In the genomic region with DNA sequence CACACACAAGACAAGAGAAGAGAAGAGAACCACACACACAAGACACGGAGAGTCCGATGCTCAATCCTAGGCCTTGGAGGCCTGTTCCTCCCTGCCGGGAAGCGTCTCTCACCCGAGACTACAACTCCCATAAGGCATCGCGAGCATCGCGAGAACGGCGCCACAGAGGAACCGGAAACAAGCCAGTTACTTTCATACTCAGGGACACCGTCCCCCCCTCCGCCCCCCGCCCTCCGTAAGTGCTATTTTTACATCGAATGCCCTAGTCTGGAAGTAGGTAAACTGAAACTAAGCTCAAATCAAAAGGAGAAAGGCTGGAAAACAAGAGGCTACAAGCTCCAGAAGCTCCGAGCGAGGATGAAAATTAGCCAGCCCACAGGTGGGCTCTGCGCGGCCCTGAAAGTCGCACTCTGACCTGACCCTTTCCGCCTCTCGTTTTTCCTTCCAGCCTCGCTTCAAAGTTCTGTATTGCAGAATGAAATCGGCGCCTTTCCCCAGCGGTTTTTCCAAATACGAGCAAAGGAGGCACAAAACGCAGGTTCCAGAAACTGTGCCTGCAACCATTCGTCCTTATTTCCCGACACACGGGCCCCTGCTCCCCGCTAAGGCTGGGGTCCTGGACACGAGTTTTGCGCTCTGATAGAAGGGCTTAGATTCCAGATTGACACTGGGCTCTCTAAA, we compare ENCODE assay signal across 8 cellular contexts. TPM values are rescaled to one million over a fixed set of nuclear protein-coding genes. Genes with fewer than 3 reads are reported as not detected.
DNase-seq lines count a peak whose midpoint lies in the region; ATAC-seq and TF ChIP-seq lines count a peak whose summit lies in the region.

No MANE protein-coding gene starts in this region.

- H3K27ac Mint-ChIP-seq in WTC11, result peak overlapping the region; percentile 94

- H3K27me3 Mint-ChIP-seq in WTC11 (ENCODE audit: low read depth), result no peaks in the 10 kb centered on the region; the same call in 1 of the 2 replicates

- peak; percentile 94 for ATAC-seq in GM18909 (IDR thresholded peaks at IDR 0.05; ENCODE audit: poor library complexity, unreplicated experiment)
- ATAC-seq in HG03159 (IDR thresholded peaks at IDR 0.05; ENCODE audit: unreplicated experiment), result peak; percentile 92
- peak; percentile 99 for ATAC-seq in WTC11

- peak overlapping the region; percentile 45 to 91 (median 58) for H3K4me3 ChIP-seq in spleen

- peak in 1 of 3 donors; percentile 23 for TF ChIP-seq POLR2A in spleen (IDR thresholded peaks at IDR 0.05)

- peak overlapping the region; percentile 95 for H3K4me3 Mint-ChIP-seq in WTC11

- no peaks in the 10 kb centered on the region for H3K36me3 ChIP-seq in spleen

- peak; percentile 94 for DNase-seq in AG08395 (ENCODE audit: low spot score)
- DNase-seq in NCI-H2227 (lab: John Stamatoyannopoulos, UW; ENCODE audit: unreplicated experiment), result peak; percentile 93
- peak; percentile 96 for DNase-seq in WTC11 (ENCODE audit: low spot score)
- DNase-seq in caudate nucleus (lab: John Stamatoyannopoulos, UW), result peak in 60 of 61 donors; percentile 71 to 98 (median 90)
- peak; percentile 95 for DNase-seq in iris pigment epithelial cell (ENCODE audit: low read depth)
- peak; percentile 98 for DNase-seq in spleen

- H3K27ac ChIP-seq in caudate nucleus (ENCODE audit: low read depth, low read length), result peak overlapping the region; percentile 92
- H3K27ac ChIP-seq in spleen, result peak overlapping the region; percentile 87 to 94 (median 90)

- POLR2A ChIA-PET in WTC11 (lab: Charles Lee), result interaction anchor here (0.6 to 0.7 kb wide), 2 partner anchors 13 to 38 kb away, joined by 4 to 6 read pairs; no protein-coding TSS in a partner anchor

- H3K4me1 Mint-ChIP-seq in WTC11, result peaks cover 2% of the 10 kb centered on the region; the same call in 1 of the 2 replicates

- H3K9me3 Mint-ChIP-seq in WTC11, result no peaks in the 10 kb centered on the region

- WGBS in spleen, 5 donors, result 0 to 2% (median 1%) methylated on average over 35 to 36 of the region's 36 CpGs

- no peaks in the 10 kb centered on the region for H3K27me3 ChIP-seq in spleen (replicated peaks in 1 of 7)

- peaks cover 4 to 11% (median 10%) of the 10 kb centered on the region in 6 donors for H3K4me1 ChIP-seq in spleen

- intact Hi-C loops in spleen (cut with DNase I; ENCODE audit: low total_unique reads), result loop anchor here (10.0 kb wide), 2 partner anchors 355 to 455 kb away; no protein-coding TSS in a partner anchor

- H3K36me3 Mint-ChIP-seq in WTC11, result no peaks in the 10 kb centered on the region

- no peak for TF ChIP-seq CTCF in WTC11 (IDR thresholded peaks at IDR 0.05)
- peak in 7 of 11 experiments; percentile 10 to 45 (median 12) for TF ChIP-seq CTCF in spleen (IDR thresholded peaks at IDR 0.05 in 8 of 11, conservative IDR thresholded peaks at IDR 0.05 in 3 of 11)

- H3K9me3 ChIP-seq in spleen, result no peaks in the 10 kb centered on the region

- CTCF ChIA-PET in WTC11 (lab: Charles Lee), result interaction anchor here (1.9 kb wide), 1 partner anchor 61 kb away, joined by 10 read pairs; no protein-coding TSS in a partner anchor

TF ChIP-seq in WTC11, 78 proteins besides CTCF, POLR2A, EP300 and RAD21:
- 0 out of 2 replicates have a peak, but pooled peaks have one; percentile 29 for TF ChIP-seq FOXP1 (CRISPR knock-in tag; IDR thresholded peaks at IDR 0.05; ENCODE audit: borderline replicate concordance)
- TF ChIP-seq JUN (CRISPR knock-in tag; IDR thresholded peaks at IDR 0.05), result no peak
- no peak for TF ChIP-seq ZNF416 (CRISPR knock-in tag; IDR thresholded peaks at IDR 0.05)
- peak; percentile 84 for TF ChIP-seq FOXK1 (CRISPR knock-in tag; IDR thresholded peaks at IDR 0.05)
- 0 out of 2 replicates have a peak, but pooled peaks have one; percentile 64 for TF ChIP-seq GABPB1 (CRISPR knock-in tag; IDR thresholded peaks at IDR 0.05)
- TF ChIP-seq ETV6 (CRISPR knock-in tag; IDR thresholded peaks at IDR 0.05), result 0 out of 2 replicates have a peak, but pooled peaks have one; percentile 33
- TF ChIP-seq SMAD3 (CRISPR knock-in tag; IDR thresholded peaks at IDR 0.05; ENCODE audit: borderline replicate concordance), result no peak
- TF ChIP-seq MXD4 (CRISPR knock-in tag; IDR thresholded peaks at IDR 0.05; ENCODE audit: borderline replicate concordance), result no peak
- TF ChIP-seq, protein P1, sequence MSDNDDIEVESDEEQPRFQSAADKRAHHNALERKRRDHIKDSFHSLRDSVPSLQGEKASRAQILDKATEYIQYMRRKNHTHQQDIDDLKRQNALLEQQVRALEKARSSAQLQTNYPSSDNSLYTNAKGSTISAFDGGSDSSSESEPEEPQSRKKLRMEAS (CRISPR knock-in tag; IDR thresholded peaks at IDR 0.05), result no peak
- no peak for TF ChIP-seq PRRX2 (CRISPR knock-in tag; IDR thresholded peaks at IDR 0.05)
- no peak for TF ChIP-seq TP53 (CRISPR knock-in tag; IDR thresholded peaks at IDR 0.05)
- 0 out of 2 replicates have a peak, but pooled peaks have one; percentile 36 for TF ChIP-seq SP1 (CRISPR knock-in tag; conservative IDR thresholded peaks at IDR 0.05)

RNA-seq across cellular contexts. Expression of a gene that starts 11.5 kb away (rescaled TPM):
- total RNA-seq in WTC11 (2021) (0.94 to 1.8 TPM (median 1.5 TPM) in 3 replicates), spleen (1 to 10 TPM in 3 of 7 donors, under 1 TPM in 3, not detected in 1; 0.43 to 2.0 (median 0.99) TPM)
- under 1 TPM; 0.62 to 0.70 (median 0.64) TPM for polyA plus RNA-seq in spleen

RNA-seq across cellular contexts. Expression of a gene that starts 35.0 kb away (rescaled TPM):
- total RNA-seq in WTC11 (2021) (51.3 to 55.5 TPM (median 53.9 TPM) in 3 replicates), spleen (10 to 100 TPM; 24.1 to 33.6 (median 27.4) TPM)
- polyA plus RNA-seq in spleen, result 10 to 100 TPM; 10.3 to 13.2 (median 10.3) TPM

Comparison
In these comparisons a context has a peak if more than half of its experiments do, and no peak if none do; other contexts are left out.
1. Peak in every context shown above with its lines: DNase-seq, ATAC-seq, H3K4me3 ChIP-seq and H3K27ac ChIP-seq.